ENCODE assay signal across 9 cellular contexts in the genomic region with DNA sequence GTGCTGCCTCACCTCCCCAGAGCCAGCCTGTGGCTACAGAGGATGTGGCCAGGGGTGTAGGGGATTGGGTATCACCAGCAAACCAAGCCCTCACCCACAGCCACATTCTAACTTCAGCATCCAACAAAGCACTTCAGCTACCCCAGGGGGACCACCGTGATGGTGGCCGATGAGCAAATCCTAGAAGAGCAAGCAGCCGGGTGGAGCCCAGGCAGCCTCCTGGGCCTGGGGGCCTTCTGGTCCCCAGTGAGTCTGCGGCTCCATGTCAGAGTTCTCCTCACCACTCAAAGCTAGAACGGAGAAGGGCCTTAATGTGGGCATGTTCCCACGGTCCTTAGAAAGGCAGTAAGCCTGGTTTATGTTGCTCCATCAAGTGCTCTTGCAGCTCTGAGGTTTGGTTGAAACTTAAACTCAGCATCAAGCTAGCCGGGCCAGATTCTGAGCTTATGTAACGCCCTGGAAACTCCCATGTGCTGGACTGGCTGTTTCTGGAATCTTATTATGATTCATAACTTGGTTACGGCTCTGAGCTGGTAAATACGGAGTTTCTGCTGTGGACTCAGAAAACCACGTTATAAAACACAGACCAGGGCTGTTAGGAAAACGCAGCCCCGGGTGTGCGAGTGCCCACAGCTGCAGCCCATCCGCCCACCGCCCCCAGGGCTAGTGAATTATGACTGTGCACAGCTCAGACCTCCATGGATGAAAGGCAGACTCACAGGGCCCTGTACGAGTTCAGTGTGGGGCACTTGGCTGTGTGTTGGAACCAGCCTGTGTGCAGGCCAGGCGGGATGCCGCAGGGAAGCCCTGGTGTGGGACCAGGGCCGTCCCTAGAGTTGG.
DNase-seq lines count a peak whose midpoint lies in the region; ATAC-seq and FAIRE-seq lines count a peak whose summit lies in the region.
"Had no signal": no experiment of that assay in that cellular context is flagged by ENCODE, and none has a peak within 500 bp of the region (broad histone marks: within the 10 kb centered on the region; RNA-seq: fewer than 3 reads in every experiment).

No MANE protein-coding gene starts in this region.

- no peak overlapping the region for H3K27ac Mint-ChIP-seq in activated naive CD8-positive, alpha-beta T cell treated with anti-CD3 and anti-CD28 coated beads, Interleukin-2, amount 50 U/mL, for 24 hours
- H3K27ac Mint-ChIP-seq: activated naive CD4-positive, alpha-beta T cell treated with anti-CD3 and anti-CD28 coated beads, Interleukin-2, amount 50 U/mL, for 24 hours had no signal

- H3K36me3 Mint-ChIP-seq in activated naive CD8-positive, alpha-beta T cell treated with anti-CD3 and anti-CD28 coated beads, Interleukin-2, amount 50 U/mL, for 24 hours (ENCODE audit: low read depth), result no peaks in the 10 kb centered on the region
- H3K36me3 Mint-ChIP-seq: activated naive CD4-positive, alpha-beta T cell treated with anti-CD3 and anti-CD28 coated beads, Interleukin-2, amount 50 U/mL, for 24 hours had no signal

- peak; percentile 20 for FAIRE-seq in urothelium cell line (lab: Jason Lieb, UNC)

- ATAC-seq in HG03066 (IDR thresholded peaks at IDR 0.05; ENCODE audit: low read depth, unreplicated experiment), result peak; percentile 50
- ATAC-seq in activated naive CD8-positive, alpha-beta T cell treated with anti-CD3 and anti-CD28 coated beads, Interleukin-2, amount 50 U/mL, for 24 hours, result peak; percentile 41

- peaks cover 4% of the 10 kb centered on the region for H3K4me1 Mint-ChIP-seq in activated naive CD8-positive, alpha-beta T cell treated with anti-CD3 and anti-CD28 coated beads, Interleukin-2, amount 50 U/mL, for 24 hours

- H3K27me3 Mint-ChIP-seq in activated naive CD8-positive, alpha-beta T cell treated with anti-CD3 and anti-CD28 coated beads, Interleukin-2, amount 50 U/mL, for 24 hours, result no peaks in the 10 kb centered on the region
- H3K27me3 Mint-ChIP-seq: activated naive CD4-positive, alpha-beta T cell treated with anti-CD3 and anti-CD28 coated beads, Interleukin-2, amount 50 U/mL, for 24 hours had no signal

- no peak overlapping the region for H3K4me3 Mint-ChIP-seq in activated naive CD8-positive, alpha-beta T cell treated with anti-CD3 and anti-CD28 coated beads, Interleukin-2, amount 50 U/mL, for 24 hours
- H3K4me3 Mint-ChIP-seq: activated naive CD4-positive, alpha-beta T cell treated with anti-CD3 and anti-CD28 coated beads, Interleukin-2, amount 50 U/mL, for 24 hours had no signal

- H3K9me3 Mint-ChIP-seq in activated naive CD8-positive, alpha-beta T cell treated with anti-CD3 and anti-CD28 coated beads, Interleukin-2, amount 50 U/mL, for 24 hours, result no peaks in the 10 kb centered on the region
- H3K9me3 Mint-ChIP-seq: activated naive CD4-positive, alpha-beta T cell treated with anti-CD3 and anti-CD28 coated beads, Interleukin-2, amount 50 U/mL, for 24 hours had no signal

- DNase-seq in stimulated activated CD4-positive, alpha-beta T cell treated with anti-CD3 and anti-CD28 coated beads, Interleukin-4, amount 100 ng/mL, for 24 hours, result peak; percentile 12
- DNase-seq in stimulated activated CD4-positive, alpha-beta T cell treated with anti-CD3 and anti-CD28 coated beads, Interleukin-1b, Interleukin-23, amount 100 ng/mL, for 48 hours, result no peak
- no peak for DNase-seq in activated naive CD8-positive, alpha-beta T cell treated with anti-CD3 and anti-CD28 coated beads, Interleukin-2, amount 50 U/mL, for 24 hours
- DNase-seq in left kidney (ENCODE audit: low read depth, low spot score), result peak; percentile 74
- peak; percentile 75 for DNase-seq in urothelium cell line (ENCODE audit: low spot score)
- no peak for DNase-seq in NCI-H748 treated with DMSO at 0.1 percent for 48 hours (lab: John Stamatoyannopoulos, UW)
- no peak for DNase-seq in activated CD8-positive, alpha-beta memory T cell treated with anti-CD3 and anti-CD28 coated beads, Interleukin-2, amount 50 U/mL, for 4 hours

Comparison
In these comparisons a context has a peak if more than half of its experiments do, and no peak if none do; other contexts are left out.
1. DNase-seq: peak in stimulated activated CD4-positive, alpha-beta T cell treated with anti-CD3 and anti-CD28 coated beads, Interleukin-4, amount 100 ng/mL, for 24 hours (single experiment), left kidney (single experiment) and urothelium cell line (single experiment); none in stimulated activated CD4-positive, alpha-beta T cell treated with anti-CD3 and anti-CD28 coated beads, Interleukin-1b, Interleukin-23, amount 100 ng/mL, for 48 hours (single experiment), activated naive CD8-positive, alpha-beta T cell treated with anti-CD3 and anti-CD28 coated beads, Interleukin-2, amount 50 U/mL, for 24 hours (single experiment), NCI-H748 treated with DMSO at 0.1 percent for 48 hours (single experiment) and activated CD8-positive, alpha-beta memory T cell treated with anti-CD3 and anti-CD28 coated beads, Interleukin-2, amount 50 U/mL, for 4 hours (single experiment).